Comparison of ENCODE assay signal across 24 cellular contexts in the genomic region with DNA sequence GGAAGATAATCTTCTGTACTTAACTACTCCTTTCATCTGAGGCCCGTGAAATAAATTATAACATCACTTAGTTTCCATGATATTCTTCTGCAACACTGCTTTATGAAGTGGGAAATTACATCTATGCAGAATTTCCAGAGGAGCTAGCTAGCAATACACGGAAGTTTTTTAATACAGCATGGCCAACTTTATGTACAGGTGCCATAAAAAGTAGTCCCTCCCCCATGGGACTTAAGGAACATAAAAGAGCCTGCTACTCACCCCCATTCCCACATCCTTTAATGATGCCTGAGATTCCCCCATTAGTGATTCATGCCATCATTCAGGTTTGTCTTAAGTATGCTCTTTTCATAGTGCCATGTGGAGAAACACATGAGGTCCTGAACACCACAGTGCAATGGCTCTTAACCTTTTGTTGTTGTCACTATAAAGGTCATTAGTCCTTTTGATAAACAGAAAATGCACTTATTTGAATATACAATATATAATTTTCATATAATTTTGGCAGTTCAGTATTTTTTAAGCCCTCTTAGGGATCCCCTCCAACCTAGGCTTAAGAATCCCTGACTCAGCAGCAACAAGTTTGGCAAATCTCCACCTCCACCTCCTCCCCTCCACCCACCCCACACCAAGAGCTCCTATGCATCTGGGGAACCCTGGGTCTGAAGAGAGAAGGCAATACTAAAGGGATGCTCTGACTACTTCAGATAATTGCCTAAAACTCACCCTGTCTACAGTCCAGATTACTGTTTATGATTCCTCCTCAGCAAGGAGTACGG.
"Had no signal": no experiment of that assay in that cellular context is flagged by ENCODE, and none has a peak within 500 bp of the region (broad histone marks: within the 10 kb centered on the region; RNA-seq: fewer than 3 reads in every experiment).

No MANE protein-coding gene starts in this region.

- H3K27me3 Mint-ChIP-seq: dendritic cell treated with granulocyte-macrophage colony-stimulating factor and Interleukin-4, amounts not matched to agents 40 ng/mL and 50 ng/mL, for 4 days; naive thymus-derived CD8-positive, alpha-beta T cell; stimulated activated naive CD8-positive, alpha-beta T cell treated with anti-CD3 and anti-CD28 coated beads, Interleukin-15, amount 100 ng/mL, for 72 hours had no signal

- H3K9me3 ChIP-seq: gastrocnemius medialis, prostate gland, right atrium auricular region, spleen, suprapubic skin, thyroid gland had no signal

- H3K27me3 ChIP-seq: gastrocnemius medialis, right atrium auricular region, spleen, suprapubic skin, thyroid gland had no signal

- H3K36me3 ChIP-seq: prostate gland had no signal

- H3K27ac Mint-ChIP-seq: dendritic cell treated with granulocyte-macrophage colony-stimulating factor and Interleukin-4, amounts not matched to agents 40 ng/mL and 50 ng/mL, for 4 days; mesothelial cell of epicardium; nephron progenitor cell had no signal

- DNase-seq: effector CD8-positive, alpha-beta T cell; endodermal cell; foreskin fibroblast; gastrocnemius medialis; head of caudate nucleus; mesenchymal stem cell; naive thymus-derived CD8-positive, alpha-beta T cell; nephron progenitor cell; nucleus accumbens; spleen; stimulated activated naive CD4-positive, alpha-beta T cell; stimulated activated naive CD8-positive, alpha-beta T cell treated with anti-CD3 and anti-CD28 coated beads, Interleukin-15, amount 100 ng/mL, for 72 hours; thyroid gland; trophoblast cell had no signal

- H3K4me1 ChIP-seq: prostate gland, suprapubic skin, thyroid gland had no signal

- H3K4me1 Mint-ChIP-seq: mesothelial cell of epicardium had no signal

- H3K9me3 Mint-ChIP-seq: dendritic cell treated with granulocyte-macrophage colony-stimulating factor and Interleukin-4, amounts not matched to agents 40 ng/mL and 50 ng/mL, for 4 days; endodermal cell; mesothelial cell of epicardium; naive thymus-derived CD8-positive, alpha-beta T cell; nephron progenitor cell; stimulated activated naive CD8-positive, alpha-beta T cell treated with anti-CD3 and anti-CD28 coated beads, Interleukin-15, amount 100 ng/mL, for 72 hours had no signal

- H3K4me3 ChIP-seq: gastrocnemius medialis, lung, prostate gland, right atrium auricular region, skin epidermis, spleen, suprapubic skin, thyroid gland had no signal

- H3K27ac ChIP-seq: epithelial cell of prostate, gastrocnemius medialis, prostate gland, right atrium auricular region, skin epidermis, spleen, suprapubic skin, thyroid gland had no signal

- ATAC-seq: esophagus mucosa; gastrocnemius medialis; left lobe of liver; naive thymus-derived CD8-positive, alpha-beta T cell; stimulated activated naive CD8-positive, alpha-beta T cell treated with anti-CD3 and anti-CD28 coated beads, Interleukin-15, amount 100 ng/mL, for 72 hours had no signal

- H3K4me3 Mint-ChIP-seq: dendritic cell treated with granulocyte-macrophage colony-stimulating factor and Interleukin-4, amounts not matched to agents 40 ng/mL and 50 ng/mL, for 4 days; endodermal cell; mesothelial cell of epicardium; nephron progenitor cell; stimulated activated naive CD8-positive, alpha-beta T cell treated with anti-CD3 and anti-CD28 coated beads, Interleukin-15, amount 100 ng/mL, for 72 hours had no signal
